Comparison of ENCODE assay signal across 8 cellular contexts in the genomic region with DNA sequence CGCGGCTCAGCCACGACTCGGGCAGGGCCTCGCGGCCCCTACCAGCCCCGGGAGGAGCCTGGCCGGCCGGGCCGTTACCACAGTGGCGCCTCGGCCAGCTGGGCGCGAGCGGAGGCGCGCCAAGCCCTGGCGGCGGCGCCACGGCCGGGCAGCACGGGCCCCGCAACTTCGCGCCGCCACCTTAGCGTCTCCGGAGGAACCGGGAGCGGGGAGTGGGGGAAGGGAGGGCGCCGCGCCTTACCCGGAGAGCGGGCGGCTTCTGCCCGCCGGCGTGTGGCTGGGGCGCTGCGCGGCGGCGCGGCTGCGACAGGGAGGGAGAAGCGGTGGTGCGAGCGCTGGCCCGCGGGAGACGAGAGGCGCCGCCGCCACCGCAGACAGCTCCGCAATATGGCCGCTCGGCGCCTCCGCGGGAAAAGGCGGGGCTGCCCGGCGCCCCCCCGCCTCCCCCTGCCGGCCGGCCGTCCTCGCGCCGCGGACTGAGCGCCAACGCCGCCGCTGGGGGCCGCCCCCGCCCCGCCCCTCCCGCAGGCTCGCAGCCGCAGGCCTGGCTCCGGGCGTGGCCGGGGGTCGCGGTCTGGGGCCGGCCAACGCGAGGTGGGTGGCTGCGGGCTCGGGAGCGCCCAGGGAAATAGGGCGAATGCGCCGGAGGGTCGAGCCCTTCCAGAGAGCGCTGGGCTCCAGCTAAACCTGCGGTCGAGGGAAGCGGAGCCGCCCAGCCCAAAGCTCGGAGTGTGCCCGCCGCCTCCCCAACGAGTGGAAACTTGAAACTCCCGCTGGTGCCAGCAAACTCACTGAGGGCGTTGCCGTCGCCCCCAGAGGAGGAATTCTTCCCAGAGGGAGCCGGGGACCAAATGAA. TPM values are rescaled to one million over a fixed set of nuclear protein-coding genes. Genes with fewer than 3 reads are reported as not detected.
DNase-seq lines count a peak whose midpoint lies in the region; ATAC-seq and TF ChIP-seq lines count a peak whose summit lies in the region.

RDX (minus strand) TSS at position 389 of the 856 bp plus-strand sequence. CDS start 16,922 bp downstream, outside the sequence.

- TF ChIP-seq EP300 in SK-N-SH (IDR thresholded peaks at IDR 0.05; ENCODE audit: borderline replicate concordance in 1 of 2, low read depth in 1 of 2, low read length in 1 of 2) = no peak

- peaks cover 3 to 12% of the 10 kb centered on the region in 2 donors for H3K9me3 Mint-ChIP-seq in activated naive CD4-positive, alpha-beta T cell treated with anti-CD3 and anti-CD28 coated beads, Interleukin-2, amount 50 U/mL, for 72 hours
- H3K9me3 Mint-ChIP-seq in glutamatergic neuron (ENCODE audit: unreplicated experiment) = peaks cover 5% of the 10 kb centered on the region

- peak in 1 of 2 donors; percentile 67 for TF ChIP-seq POLR2A in thyroid gland (IDR thresholded peaks at IDR 0.05)

- H3K4me1 ChIP-seq in SK-N-SH (ENCODE audit: control insufficient read depth in 1 of 2, insufficient read depth in 2 of 2, low read depth in 1 of 2, low read length in 1 of 2) (peaks cover 12 to 37% of the 10 kb centered on the region in 2 experiments; a peak in 3 of 4 replicates), thyroid gland (peaks cover 25 to 42% of the 10 kb centered on the region in 2 donors)

- H3K4me1 Mint-ChIP-seq in glutamatergic neuron (ENCODE audit: low read depth, unreplicated experiment) = peaks cover 6% of the 10 kb centered on the region

- H3K27ac Mint-ChIP-seq in activated naive CD4-positive, alpha-beta T cell treated with anti-CD3 and anti-CD28 coated beads, Interleukin-2, amount 50 U/mL, for 72 hours = peak within 1 kb of the TSS; percentile 86 to 96
- H3K27ac Mint-ChIP-seq in glutamatergic neuron (ENCODE audit: unreplicated experiment) = peak within 1 kb of the TSS; percentile 77

- CTCF ChIA-PET in SK-N-SH (lab: Yijun Ruan, JAX) = interaction anchor here (0.6 to 1.3 kb wide), 6 partner anchors 8 to 95 kb away, joined by 3 to 5 read pairs (median 4); no protein-coding TSS in a partner anchor

- peak within 1 kb of the TSS; percentile 92 for H3K4me3 Mint-ChIP-seq in glutamatergic neuron (ENCODE audit: unreplicated experiment)

- peaks cover 0 to 5% of the 10 kb centered on the region in 2 experiments for H3K36me3 ChIP-seq in SK-N-SH (replicated peaks in 1 of 2; ENCODE audit: control insufficient read depth in 1 of 2, insufficient read depth in 2 of 2, low read length in 1 of 2)
- H3K36me3 ChIP-seq in thyroid gland = no peaks in the 10 kb centered on the region

- H3K4me3 ChIP-seq in SK-N-SH (ENCODE audit: low read depth in 2 of 2, low read length in 1 of 2) (peak within 1 kb of the TSS; percentile 85 to 97), thyroid gland (replicated peaks in 1 of 3) (peak within 1 kb of the TSS; percentile 58 to 93 (median 85))

- TF ChIP-seq RAD21 in SK-N-SH (IDR thresholded peaks at IDR 0.05; ENCODE audit: low read length) = no peak

- peaks cover 5 to 46% of the 10 kb centered on the region in 2 donors for H3K36me3 Mint-ChIP-seq in activated naive CD4-positive, alpha-beta T cell treated with anti-CD3 and anti-CD28 coated beads, Interleukin-2, amount 50 U/mL, for 72 hours
- H3K36me3 Mint-ChIP-seq in glutamatergic neuron (ENCODE audit: unreplicated experiment) = no peaks in the 10 kb centered on the region

- H3F3A ChIP-seq in SK-N-SH (replicated peaks; ENCODE audit: insufficient read depth) = peaks cover 16% of the 10 kb centered on the region

- peaks cover 36% of the 10 kb centered on the region for H4K20me1 ChIP-seq in SK-N-SH (ENCODE audit: insufficient read depth)

- H3K79me2 ChIP-seq in SK-N-SH (ENCODE audit: insufficient read depth) = peaks cover 46% of the 10 kb centered on the region

- H3K27ac ChIP-seq in SK-N-SH (ENCODE audit: low read depth in 2 of 2, low read length in 1 of 2) (peak within 1 kb of the TSS; percentile 86 to 87), thyroid gland (peak within 1 kb of the TSS; percentile 97 to 99 (median 99))

- H3K4me2 ChIP-seq in SK-N-SH = peak within 1 kb of the TSS; percentile 80

- WGBS in SK-N-SH (ENCODE audit: low lambda C conversion rate) = 7% methylated on average over 3 of the region's 113 CpGs
- whole genome bisulfite sequencing in thyroid gland, 2 donors = 0 to 4% methylated on average over 5 to 13 of the region's 113 CpGs

- H2AFZ ChIP-seq in SK-N-SH (ENCODE audit: low read depth) = peak within 1 kb of the TSS; percentile 81

- POLR2A ChIA-PET in SK-N-SH (lab: Yijun Ruan, JAX) = interaction anchor here (0.6 to 0.9 kb wide), 2 partner anchors 33 to 204 kb away, joined by 3 read pairs; partner anchors contain the start of gene ZC3H12C

- peak; percentile 70 for ATAC-seq in GM21737 (IDR thresholded peaks at IDR 0.05; ENCODE audit: unreplicated experiment)
- peak; percentile 75 to 80 for ATAC-seq in activated naive CD4-positive, alpha-beta T cell treated with anti-CD3 and anti-CD28 coated beads, Interleukin-2, amount 50 U/mL, for 72 hours
- peak; percentile 80 for ATAC-seq in omental fat pad (ENCODE audit: low FRiP score)

- no peaks in the 10 kb centered on the region for H3K9me2 ChIP-seq in SK-N-SH

- peak within 1 kb of the TSS; percentile 97 for H3K9ac ChIP-seq in SK-N-SH

- no peaks in the 10 kb centered on the region for H3K27me3 ChIP-seq in SK-N-SH (ENCODE audit: insufficient read depth)
- no peaks in the 10 kb centered on the region for H3K27me3 ChIP-seq in thyroid gland

- H3K9me3 ChIP-seq in SK-N-SH (no peaks in the 10 kb centered on the region), thyroid gland (no peaks in the 10 kb centered on the region)

- TF ChIP-seq CTCF in SK-N-SH (IDR thresholded peaks at IDR 0.05) (no peak), glutamatergic neuron (IDR thresholded peaks at IDR 0.05; ENCODE audit: partially characterized antibody, unreplicated experiment) (no peak), omental fat pad (IDR thresholded peaks at IDR 0.05) (no peak), thyroid gland (IDR thresholded peaks at IDR 0.05) (peak in 3 of 6 experiments; percentile 5 to 30 (median 22))

- peak; percentile 72 for DNase-seq in GDM1 (lab: John Stamatoyannopoulos, UW)
- peak; percentile 78 for DNase-seq in KG1 (lab: John Stamatoyannopoulos, UW)
- peak; percentile 97 for DNase-seq in SK-N-SH
- DNase-seq in activated naive CD4-positive, alpha-beta T cell treated with anti-CD3 and anti-CD28 coated beads, Interleukin-2, amount 50 U/mL, for 72 hours (ENCODE audit: low spot score in 2 of 2) = peak; percentile 65 to 73
- peak; percentile 78 for DNase-seq in glutamatergic neuron
- DNase-seq in omental fat pad (ENCODE audit: low spot score) = peak; percentile 39
- peak; percentile 95 to 97 for DNase-seq in thyroid gland

- intact Hi-C loops in thyroid gland (cut with DNase I) = loop anchor here (10.0 kb wide), 1 partner anchor 78 kb away; no protein-coding TSS in a partner anchor

- no peaks in the 10 kb centered on the region for H3K27me3 Mint-ChIP-seq in glutamatergic neuron (ENCODE audit: unreplicated experiment)

TF ChIP-seq in SK-N-SH, 30 proteins besides CTCF, POLR2A, EP300 and RAD21:
- TF ChIP-seq MAX (IDR thresholded peaks at IDR 0.05; ENCODE audit: low read depth) = peak; percentile 46; the same call in 1 of the 2 replicates
- 0 out of 2 replicates have a peak, but pooled peaks have one; percentile 24 for TF ChIP-seq POLR2AphosphoS5 (IDR thresholded peaks at IDR 0.05; ENCODE audit: low read depth, low read length)
- TF ChIP-seq JUND (IDR thresholded peaks at IDR 0.05) = no peak
- TF ChIP-seq, protein P1, sequence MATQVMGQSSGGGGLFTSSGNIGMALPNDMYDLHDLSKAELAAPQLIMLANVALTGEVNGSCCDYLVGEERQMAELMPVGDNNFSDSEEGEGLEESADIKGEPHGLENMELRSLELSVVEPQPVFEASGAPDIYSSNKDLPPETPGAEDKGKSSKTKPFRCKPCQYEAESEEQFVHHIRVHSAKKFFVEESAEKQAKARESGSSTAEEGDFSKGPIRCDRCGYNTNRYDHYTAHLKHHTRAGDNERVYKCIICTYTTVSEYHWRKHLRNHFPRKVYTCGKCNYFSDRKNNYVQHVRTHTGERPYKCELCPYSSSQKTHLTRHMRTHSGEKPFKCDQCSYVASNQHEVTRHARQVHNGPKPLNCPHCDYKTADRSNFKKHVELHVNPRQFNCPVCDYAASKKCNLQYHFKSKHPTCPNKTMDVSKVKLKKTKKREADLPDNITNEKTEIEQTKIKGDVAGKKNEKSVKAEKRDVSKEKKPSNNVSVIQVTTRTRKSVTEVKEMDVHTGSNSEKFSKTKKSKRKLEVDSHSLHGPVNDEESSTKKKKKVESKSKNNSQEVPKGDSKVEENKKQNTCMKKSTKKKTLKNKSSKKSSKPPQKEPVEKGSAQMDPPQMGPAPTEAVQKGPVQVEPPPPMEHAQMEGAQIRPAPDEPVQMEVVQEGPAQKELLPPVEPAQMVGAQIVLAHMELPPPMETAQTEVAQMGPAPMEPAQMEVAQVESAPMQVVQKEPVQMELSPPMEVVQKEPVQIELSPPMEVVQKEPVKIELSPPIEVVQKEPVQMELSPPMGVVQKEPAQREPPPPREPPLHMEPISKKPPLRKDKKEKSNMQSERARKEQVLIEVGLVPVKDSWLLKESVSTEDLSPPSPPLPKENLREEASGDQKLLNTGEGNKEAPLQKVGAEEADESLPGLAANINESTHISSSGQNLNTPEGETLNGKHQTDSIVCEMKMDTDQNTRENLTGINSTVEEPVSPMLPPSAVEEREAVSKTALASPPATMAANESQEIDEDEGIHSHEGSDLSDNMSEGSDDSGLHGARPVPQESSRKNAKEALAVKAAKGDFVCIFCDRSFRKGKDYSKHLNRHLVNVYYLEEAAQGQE (IDR thresholded peaks at IDR 0.05; ENCODE audit: low read depth, low read length) = peak; percentile 63; the same call in 1 of the 2 replicates
- no peak for TF ChIP-seq RXRA (IDR thresholded peaks at IDR 0.05; ENCODE audit: borderline replicate concordance, low read depth)
- TF ChIP-seq YY1 (IDR thresholded peaks at IDR 0.05; ENCODE audit: low read depth) = peak; percentile 85
- TF ChIP-seq CHD2 (IDR thresholded peaks at IDR 0.05; ENCODE audit: low read length, partially characterized antibody) = peak; percentile 14
- TF ChIP-seq FOXJ3 (CRISPR knock-in tag; IDR thresholded peaks at IDR 0.05) = no peak
- TF ChIP-seq TAF1 (IDR thresholded peaks at IDR 0.05; ENCODE audit: borderline replicate concordance, low read depth, low read length) = peak; percentile 39; the same call in 1 of the 2 replicates

RNA-seq across cellular contexts. Expression of gene RDX, which starts in this region (rescaled TPM):
- 29.4 and 30.7 TPM in 2 replicates for polyA plus RNA-seq in SK-N-SH (2012; rRNA removed)
- 36.5 and 45.4 TPM in 2 replicates for polyA plus RNA-seq in SK-N-SH (2012; cell fraction: cytosol; rRNA removed)
- polyA plus RNA-seq in SK-N-SH (2012; cell fraction: nucleus; rRNA removed) = 17.4 and 24.9 TPM in 2 replicates
- 10 to 100 TPM; 45.9 to 74.0 TPM for total RNA-seq in activated naive CD4-positive, alpha-beta T cell treated with anti-CD3 and anti-CD28 coated beads, Interleukin-2, amount 50 U/mL, for 72 hours
- 71.7 TPM for total RNA-seq in glutamatergic neuron (ENCODE audit: unreplicated experiment)
- 100 to 1,000 TPM in 1 of 4 donors, 10 to 100 TPM in 3; 58.7 to 135 (median 91.6) TPM for total RNA-seq in omental fat pad
- total RNA-seq in thyroid gland = 100 to 1,000 TPM in 2 of 4 donors, 10 to 100 TPM in 2; 83.2 to 138 (median 107) TPM

Comparison
In these comparisons a context has a peak if more than half of its experiments do, and no peak if none do; other contexts are left out.
1. Peak in every context shown above with its lines: DNase-seq, ATAC-seq, H3K4me3 ChIP-seq and H3K27ac ChIP-seq.
2. DNase-seq: peak in every context shown above with its lines; median percentile 97 in SK-N-SH; 96 in thyroid gland; 78 in KG1; 78 in glutamatergic neuron; 72 in GDM1; 69 in activated naive CD4-positive, alpha-beta T cell treated with anti-CD3 and anti-CD28 coated beads, Interleukin-2, amount 50 U/mL, for 72 hours; 39 in omental fat pad.